Comparison of ENCODE assay signal across 28 cellular contexts in genomic region chr10:112484399-112484798, GRCh38.
"Had no signal": no experiment of that assay in that cellular context is flagged by ENCODE, and none has a peak within 500 bp of the region (broad histone marks: within the 10 kb centered on the region; RNA-seq: fewer than 3 reads in every experiment).

No MANE protein-coding gene starts in this region.

- H2AFZ ChIP-seq: hepatocyte had no signal

- ATAC-seq: effector memory CD8-positive, alpha-beta T cell; esophagus mucosa; foreskin keratinocyte; gastrocnemius medialis; gastroesophageal sphincter; heart left ventricle; heart right ventricle had no signal

- H3K4me2 ChIP-seq: hepatocyte had no signal

- H3K27me3 ChIP-seq: colonic mucosa, dorsolateral prefrontal cortex, esophagus muscularis mucosa, esophagus squamous epithelium, foreskin keratinocyte, gastrocnemius medialis, gastroesophageal sphincter, heart left ventricle, heart right ventricle, hepatocyte had no signal

- H3K9me3 ChIP-seq: colonic mucosa, esophagus muscularis mucosa, esophagus squamous epithelium, gastrocnemius medialis, gastroesophageal sphincter, heart left ventricle, heart right ventricle had no signal

- H3K27ac ChIP-seq: colonic mucosa, coronary artery, epithelial cell of prostate, esophagus muscularis mucosa, esophagus squamous epithelium, foreskin keratinocyte, gastrocnemius medialis, gastroesophageal sphincter, heart left ventricle, heart right ventricle, hepatocyte had no signal

- H3K36me3 ChIP-seq: colonic mucosa, esophagus muscularis mucosa, esophagus squamous epithelium, gastrocnemius medialis, gastroesophageal sphincter, heart left ventricle, heart right ventricle had no signal

- H3K4me1 ChIP-seq: colonic mucosa, esophagus muscularis mucosa, esophagus squamous epithelium, foreskin keratinocyte, gastrocnemius medialis, gastroesophageal sphincter, heart left ventricle, heart right ventricle had no signal

- H3K4me3 ChIP-seq: colonic mucosa, coronary artery, dorsolateral prefrontal cortex, esophagus muscularis mucosa, esophagus squamous epithelium, gastrocnemius medialis, gastroesophageal sphincter, heart left ventricle, heart right ventricle, hepatocyte had no signal

- DNase-seq: colonic mucosa; cortex of kidney; dermis blood vessel endothelial cell; dorsolateral prefrontal cortex; effector CD4-positive, alpha-beta T cell; effector CD8-positive, alpha-beta T cell; effector memory CD4-positive, alpha-beta T cell; effector memory CD8-positive, alpha-beta T cell; endodermal cell; erythroblast; esophagus squamous epithelium; foreskin fibroblast; foreskin keratinocyte; foreskin melanocyte; gastrocnemius medialis; glutamatergic neuron; head of caudate nucleus; heart left ventricle; heart right ventricle had no signal

- H3K79me2 ChIP-seq: hepatocyte had no signal

- FAIRE-seq: endometrium, endothelial cell of umbilical vein, frontal cortex had no signal
